ENCODE assay signal across 10 cellular contexts in genomic region chr2:127508025-127508620, GRCh38. TPM values are rescaled to one million over a fixed set of nuclear protein-coding genes. Genes with fewer than 3 reads are reported as not detected.
A peak's percentile ranks its signal among the peaks of the same experiment; 100 is the strongest.
DNase-seq lines count a peak whose midpoint lies in the region; ATAC-seq, FAIRE-seq and TF ChIP-seq lines count a peak whose summit lies in the region.
"Had no signal": no experiment of that assay in that cellular context is flagged by ENCODE, and none has a peak within 500 bp of the region (broad histone marks: within the 10 kb centered on the region; RNA-seq: fewer than 3 reads in every experiment).

No MANE protein-coding gene starts in this region.

- TF ChIP-seq EP300 in HepG2 (IDR thresholded peaks at IDR 0.05; ENCODE audit: low read depth in 2 of 2, low read length in 2 of 2) (no peak), HepG2 (CRISPR knock-in tag; IDR thresholded peaks at IDR 0.05; ENCODE audit: borderline replicate concordance) (no peak)

- DNase-seq in HepG2 (ENCODE audit: low spot score) (no peak), right lobe of liver (no peak), coronary artery (ENCODE audit: low spot score) (no peak), mesenchymal stem cell (peak; percentile 48), RKO (ENCODE audit: low spot score) (no peak)
- no peak for DNase-seq in activated CD4-positive, CD25-positive, alpha-beta regulatory T cell (lab: John Stamatoyannopoulos, UW)
- no peak for DNase-seq in stimulated activated CD4-positive, alpha-beta T cell treated with anti-CD3 and anti-CD28 coated beads, Interleukin-1b, Interleukin-23, amount 100 ng/mL, for 48 hours
- DNase-seq: glutamatergic neuron had no signal

- FAIRE-seq in HepG2 (lab: Jason Lieb, UNC), result no peak

- no peaks in the 10 kb centered on the region for H3K9me3 ChIP-seq in HepG2 (ENCODE audit: low read length)
- H3K9me3 ChIP-seq in right lobe of liver, result no peaks in the 10 kb centered on the region
- H3K9me3 ChIP-seq in mesenchymal stem cell (ENCODE audit: control insufficient read depth, low read length), result no peaks in the 10 kb centered on the region

- H4K91ac ChIP-seq in mesenchymal stem cell (ENCODE audit: low read length), result no peak overlapping the region

- no peak for TF ChIP-seq RAD21 in HepG2 (CRISPR knock-in tag; IDR thresholded peaks at IDR 0.05)

- H3K4me2 ChIP-seq in HepG2 (ENCODE audit: low read depth, low read length) (no peak overlapping the region), mesenchymal stem cell (ENCODE audit: low read length, poor library complexity, severe bottlenecking) (peak overlapping the region; percentile 27)

- no peak overlapping the region for H2AFZ ChIP-seq in HepG2 (ENCODE audit: low read length)
- H2AFZ ChIP-seq in mesenchymal stem cell (ENCODE audit: low read depth, low read length), result no peak overlapping the region

- no peak overlapping the region for H3K14ac ChIP-seq in mesenchymal stem cell (ENCODE audit: low read length in 2 of 2)

- intact Hi-C loops in HepG2 (cut with micrococcal nuclease; ENCODE audit: unreplicated experiment) (no loop called here), right lobe of liver (cut with DNase I) (no loop called here)

- H3K4ac ChIP-seq in mesenchymal stem cell (ENCODE audit: low read depth in 1 of 2, low read length in 2 of 2), result no peak overlapping the region

- H2BK15ac ChIP-seq in mesenchymal stem cell (ENCODE audit: low read depth, poor library complexity, severe bottlenecking), result no peak overlapping the region

- no peak overlapping the region for H3K9ac ChIP-seq in HepG2 (ENCODE audit: insufficient read depth, low read depth, low read length)
- peak overlapping the region; percentile 26 for H3K9ac ChIP-seq in mesenchymal stem cell (ENCODE audit: low read length)

- H3K4me3 ChIP-seq in HepG2 (replicated peaks in 1 of 3; ENCODE audit: insufficient read depth in 1 of 3, low read depth in 2 of 3, low read length in 3 of 3), result no peak overlapping the region
- H3K4me3 ChIP-seq in right lobe of liver, result no peak overlapping the region
- H3K4me3 ChIP-seq in coronary artery, result no peak overlapping the region
- H3K4me3 ChIP-seq in mesenchymal stem cell (ENCODE audit: insufficient read depth in 1 of 2, low read depth in 1 of 2, low read length in 2 of 2), result peak overlapping the region in 1 of 2 experiments; percentile 41

- H3K23ac ChIP-seq in mesenchymal stem cell (ENCODE audit: low read length in 2 of 2), result no peak overlapping the region

- ATAC-seq in HepG2 (no peak), right lobe of liver (no peak), GM18520 (IDR thresholded peaks at IDR 0.05; ENCODE audit: unreplicated experiment) (no peak)

- H3K27ac ChIP-seq in HepG2 (ENCODE audit: extremely low read length, insufficient read depth, low read length), result peak overlapping the region; percentile 3
- H3K27ac ChIP-seq in right lobe of liver, result peak overlapping the region in 1 of 3 donors; percentile 25
- peak overlapping the region; percentile 28 to 71 for H3K27ac ChIP-seq in coronary artery
- H3K27ac ChIP-seq in mesenchymal stem cell (ENCODE audit: low read length, poor library complexity, severe bottlenecking), result peak overlapping the region; percentile 64

- H3K4me1 ChIP-seq in HepG2 (ENCODE audit: insufficient read depth, low read length) (peaks cover 48% of the 10 kb centered on the region), right lobe of liver (peaks cover 0 to 26% (median 6%) of the 10 kb centered on the region in 4 donors), mesenchymal stem cell (ENCODE audit: control insufficient read depth, insufficient read depth, low read depth, low read length) (peaks cover 10% of the 10 kb centered on the region)

- BruUV-seq in HepG2 (replicated peaks; lab: Mats Ljungman, UMichigan), result no TSS peak

- H4K20me1 ChIP-seq in HepG2 (ENCODE audit: insufficient read depth, low read length), result peaks cover 39% of the 10 kb centered on the region

- H3K79me1 ChIP-seq in mesenchymal stem cell (replicated peaks; ENCODE audit: low read length, poor library complexity, severe bottlenecking), result peaks cover 11% of the 10 kb centered on the region

- in situ Hi-C loops in HepG2 (cut with HindIII; ENCODE audit: extremely low pct_ligation_motif_present, low pct_unique_long_range_greater_than_20kb), result no loop called here

- no peak overlapping the region for H2BK5ac ChIP-seq in mesenchymal stem cell (ENCODE audit: low read depth, low read length, poor library complexity, severe bottlenecking)

- no peak overlapping the region for H2AK5ac ChIP-seq in mesenchymal stem cell (ENCODE audit: low read length, severe bottlenecking)

- TF ChIP-seq CTCF in HepG2 (CRISPR knock-in tag; IDR thresholded peaks at IDR 0.05) (no peak), right lobe of liver (IDR thresholded peaks at IDR 0.05) (no peak), coronary artery (IDR thresholded peaks at IDR 0.05) (no peak)

- H3K18ac ChIP-seq in mesenchymal stem cell (ENCODE audit: low read depth in 1 of 2, low read length in 2 of 2), result peak overlapping the region in 1 of 2 experiments; percentile 48

- no peak overlapping the region for H2BK12ac ChIP-seq in mesenchymal stem cell (ENCODE audit: low read length in 2 of 2)

- H3K79me2 ChIP-seq in HepG2 (ENCODE audit: insufficient read depth, low read length), result peaks cover 66% of the 10 kb centered on the region

- WGBS in HepG2 (ENCODE audit: low lambda C conversion rate), result 98% methylated on average over 4 of the region's 4 CpGs
- WGBS in right lobe of liver (ENCODE audit: insufficient coverage, low coverage, low lambda C conversion rate, missing lambda C conversion rate), result 83% methylated on average over 4 of the region's 4 CpGs
- WGBS in mesenchymal stem cell, result 71% methylated on average over 4 of the region's 4 CpGs

- no peaks in the 10 kb centered on the region for H3K27me3 ChIP-seq in HepG2 (ENCODE audit: control insufficient read depth in 1 of 2, insufficient read depth in 2 of 2, low read length in 2 of 2)
- H3K27me3 ChIP-seq in right lobe of liver, result no peaks in the 10 kb centered on the region
- no peaks in the 10 kb centered on the region for H3K27me3 ChIP-seq in mesenchymal stem cell (ENCODE audit: control insufficient read depth in 1 of 2, insufficient read depth in 1 of 2, low read length in 2 of 2)

- no peak overlapping the region for H4K8ac ChIP-seq in mesenchymal stem cell (ENCODE audit: low read length)

- H3K36me3 ChIP-seq in HepG2 (replicated peaks in 1 of 2; ENCODE audit: control insufficient read depth in 1 of 2, insufficient read depth in 2 of 2, low read length in 2 of 2) (peaks cover 14 to 41% of the 10 kb centered on the region in 2 experiments), right lobe of liver (peaks cover 8 to 26% (median 15%) of the 10 kb centered on the region in 4 donors), mesenchymal stem cell (ENCODE audit: control insufficient read depth in 1 of 2, insufficient read depth in 2 of 2, low read depth in 1 of 2, low read length in 2 of 2) (peaks cover 8 to 35% of the 10 kb centered on the region in 2 experiments)

- CTCF ChIA-PET in HepG2 (lab: Yijun Ruan, JAX; ENCODE audit: low intra/inter-chr PET ratio, low total read pairs), result no interaction called here

- no peak overlapping the region for H2BK120ac ChIP-seq in mesenchymal stem cell (ENCODE audit: low read depth, low read length)

- no peak for TF ChIP-seq POLR2A in HepG2 (IDR thresholded peaks at IDR 0.05; ENCODE audit: insufficient read depth in 1 of 2, low read depth in 2 of 2, low read length in 2 of 2)
- no peak for TF ChIP-seq POLR2A in right lobe of liver (IDR thresholded peaks at IDR 0.05)

- POLR2A ChIA-PET in HepG2 (lab: Yijun Ruan, JAX), result interaction anchor here (7.1 kb wide), 1 partner anchor 18 kb away, joined by 41 read pairs; the partner anchor contains the start of gene IWS1

RNA-seq across cellular contexts. Expression of gene IWS1, which starts 18.2 kb away (rescaled TPM):
- total RNA-seq in HepG2 (2016; rRNA removed; fragmentation: Illumina TruSeq; extraction: Trizol) (62.3 and 90.2 TPM in 2 replicates), right lobe of liver (10 to 100 TPM; 15.7 to 27.9 (median 20.1) TPM)
- total RNA-seq in HepG2 (2016; cell fraction: cytosol; rRNA removed; fragmentation: Illumina TruSeq; extraction: Trizol; ENCODE audit: low read depth), result 6.7 and 7.7 TPM in 2 replicates
- 62.9 and 85.5 TPM in 2 replicates for total RNA-seq in HepG2 (2016; cell fraction: insoluble cytoplasmic fraction; rRNA removed; fragmentation: Illumina TruSeq; extraction: Trizol)
- 17.1 and 18.1 TPM in 2 replicates for total RNA-seq in HepG2 (2016; cell fraction: membrane; rRNA removed; fragmentation: Illumina TruSeq; extraction: Trizol)
- 52.7 and 54.8 TPM in 2 replicates for total RNA-seq in HepG2 (2016; cell fraction: nucleus; rRNA removed; fragmentation: Illumina TruSeq; extraction: Trizol)
- 25.7 and 28.9 TPM in 2 replicates for polyA plus RNA-seq in HepG2 (2011; rRNA removed)
- 16.1 and 24.8 TPM in 2 replicates for polyA plus RNA-seq in HepG2 (2011; cell fraction: cytosol; rRNA removed)
- polyA plus RNA-seq in HepG2 (2011; cell fraction: nucleus; rRNA removed), result 17.9 and 22.5 TPM in 2 replicates
- polyA plus RNA-seq in HepG2 (2012), result 43.1 and 48.6 TPM in 2 replicates
- polyA plus RNA-seq in HepG2 (2016; cell fraction: cytosol; fragmentation: Illumina TruSeq; extraction: Trizol; ENCODE audit: low read depth), result 4.3 and 4.7 TPM in 2 replicates
- 87.1 and 88.3 TPM in 2 replicates for polyA plus RNA-seq in HepG2 (2016; cell fraction: insoluble cytoplasmic fraction; fragmentation: Illumina TruSeq; extraction: Trizol; ENCODE audit: low read depth)
- 9.9 and 10.2 TPM in 2 replicates for polyA plus RNA-seq in HepG2 (2016; cell fraction: membrane; fragmentation: Illumina TruSeq; extraction: Trizol; ENCODE audit: low read depth)
- polyA plus RNA-seq in HepG2 (2016; cell fraction: nucleus; fragmentation: Illumina TruSeq; extraction: Trizol; ENCODE audit: insufficient read depth, low read depth), result 60.9 and 64.3 TPM in 2 replicates
- 7.4 and 11.6 TPM in 2 replicates for polyA minus RNA-seq in HepG2 (2011; rRNA and poly(A)+ RNA removed; ENCODE audit: low replicate concordance)
- polyA minus RNA-seq in HepG2 (2011; cell fraction: cytosol; rRNA and poly(A)+ RNA removed), result 28.7 and 30.0 TPM in 2 replicates
- polyA minus RNA-seq in HepG2 (2011; cell fraction: nucleus; rRNA and poly(A)+ RNA removed), result 43.5 and 63.2 TPM in 2 replicates
- 32.8 TPM for polyA plus RNA-seq in mesenchymal stem cell (2013, experiment 1 of 2)
- polyA plus RNA-seq in mesenchymal stem cell (2013, experiment 2 of 2), result 31.3 TPM

RNA-seq across cellular contexts. Expression of gene MYO7B, which starts 27.4 kb away (rescaled TPM):
- not detected in 2 replicates for total RNA-seq in HepG2 (2016; rRNA removed; fragmentation: Illumina TruSeq; extraction: Trizol)
- total RNA-seq in HepG2 (2016; cell fraction: cytosol; rRNA removed; fragmentation: Illumina TruSeq; extraction: Trizol; ENCODE audit: low read depth), result not detected in 2 replicates
- not detected in 2 replicates for total RNA-seq in HepG2 (2016; cell fraction: insoluble cytoplasmic fraction; rRNA removed; fragmentation: Illumina TruSeq; extraction: Trizol)
- total RNA-seq in HepG2 (2016; cell fraction: membrane; rRNA removed; fragmentation: Illumina TruSeq; extraction: Trizol), result not detected in 2 replicates
- total RNA-seq in HepG2 (2016; cell fraction: nucleus; rRNA removed; fragmentation: Illumina TruSeq; extraction: Trizol), result not detected in 2 replicates
- polyA plus RNA-seq in HepG2 (2011; rRNA removed), result 0.03 TPM in 1 of 2 replicates, not detected in the other
- 0.01 TPM in 1 of 2 replicates, not detected in the other for polyA plus RNA-seq in HepG2 (2011; cell fraction: cytosol; rRNA removed)
- polyA plus RNA-seq in HepG2 (2011; cell fraction: nucleus; rRNA removed), result 0.11 and 0.12 TPM in 2 replicates
- not detected in 2 replicates for polyA plus RNA-seq in HepG2 (2012)
- not detected in 2 replicates for polyA plus RNA-seq in HepG2 (2016; cell fraction: cytosol; fragmentation: Illumina TruSeq; extraction: Trizol; ENCODE audit: low read depth)
- not detected in 2 replicates for polyA plus RNA-seq in HepG2 (2016; cell fraction: insoluble cytoplasmic fraction; fragmentation: Illumina TruSeq; extraction: Trizol; ENCODE audit: low read depth)
- polyA plus RNA-seq in HepG2 (2016; cell fraction: membrane; fragmentation: Illumina TruSeq; extraction: Trizol; ENCODE audit: low read depth), result not detected in 2 replicates
- not detected in 2 replicates for polyA plus RNA-seq in HepG2 (2016; cell fraction: nucleus; fragmentation: Illumina TruSeq; extraction: Trizol; ENCODE audit: insufficient read depth, low read depth)
- polyA minus RNA-seq in HepG2 (2011; rRNA and poly(A)+ RNA removed; ENCODE audit: low replicate concordance), result 0.02 TPM in 1 of 2 replicates, not detected in the other
- polyA minus RNA-seq in HepG2 (2011; cell fraction: cytosol; rRNA and poly(A)+ RNA removed), result not detected in 2 replicates
- polyA minus RNA-seq in HepG2 (2011; cell fraction: nucleus; rRNA and poly(A)+ RNA removed), result not detected in 2 replicates
- total RNA-seq in right lobe of liver, result 1 to 10 TPM in 2 of 6 experiments, under 1 TPM in 3, not detected in 1; 0.21 to 2.7 (median 0.37) TPM
- not detected for polyA plus RNA-seq in mesenchymal stem cell (2013, experiment 1 of 2)
- polyA plus RNA-seq in mesenchymal stem cell (2013, experiment 2 of 2), result 0.01 TPM
- total RNA-seq: bronchial epithelial cell had no signal
